ENCODE assay signal across 8 cellular contexts in genomic region chr1:228139406-228139930, GRCh38. TPM values are rescaled to one million over a fixed set of nuclear protein-coding genes. Genes with fewer than 3 reads are reported as not detected.
A peak's percentile ranks its signal among the peaks of the same experiment; 100 is the strongest.
DNase-seq lines count a peak whose midpoint lies in the region; TF ChIP-seq lines count a peak whose summit lies in the region.

No MANE protein-coding gene starts in this region.

- no peaks in the 10 kb centered on the region for H3K27me3 ChIP-seq in CD4-positive, alpha-beta memory T cell (ENCODE audit: insufficient read depth, low read length)
- H3K27me3 ChIP-seq in endocrine pancreas (ENCODE audit: control insufficient read depth, insufficient read depth, low read length), result no peaks in the 10 kb centered on the region
- H3K27me3 ChIP-seq in neutrophil, result no peaks in the 10 kb centered on the region

- no TSS peak for BruUV-seq in OCI-LY7 (replicated peaks; lab: Mats Ljungman, UMichigan)

- peak overlapping the region; percentile 79 for H2AFZ ChIP-seq in OCI-LY7 (ENCODE audit: low read length)

- intact Hi-C loops in CD4-positive, alpha-beta memory T cell (cut with micrococcal nuclease), result loop anchor here (1.0 kb wide), 1 partner anchor 319 kb away; a partner anchor contains a TSS
- intact Hi-C loops in OCI-LY7 (cut with micrococcal nuclease; ENCODE audit: unreplicated experiment), result loop anchor here (1.0 to 10.0 kb wide), 4 partner anchors 36 to 317 kb away; partner anchors contain the start of genes C1orf35 and TRIM11

- no peaks in the 10 kb centered on the region for H3K9me2 ChIP-seq in OCI-LY7 (ENCODE audit: insufficient read depth, low read length)

- peaks cover 0 to 22% of the 10 kb centered on the region in 2 donors for H3K36me3 Mint-ChIP-seq in CD4-positive, alpha-beta memory T cell

- H3K79me2 ChIP-seq in OCI-LY7 (ENCODE audit: insufficient read depth, low read depth, low read length), result peaks cover 43% of the 10 kb centered on the region

- peak overlapping the region; percentile 56 for H3K9ac ChIP-seq in endocrine pancreas (ENCODE audit: control insufficient read depth, insufficient read depth, low read length)

- no peak for DNase-seq in CD4-positive, alpha-beta memory T cell
- DNase-seq in OCI-LY7 (ENCODE audit: low spot score), result no peak
- no peak for DNase-seq in Ammon's horn (ENCODE audit: low spot score)
- no peak for DNase-seq in ureter (ENCODE audit: low spot score)
- DNase-seq in DMS 273 treated with DMSO at 0.1 percent for 48 hours (lab: John Stamatoyannopoulos, UW), result no peak
- no peak for DNase-seq in NCI-H1417 (lab: John Stamatoyannopoulos, UW)

- H3K9me3 ChIP-seq in CD4-positive, alpha-beta memory T cell (ENCODE audit: control insufficient read depth in 1 of 2, low read length in 2 of 2), result no peaks in the 10 kb centered on the region
- no peaks in the 10 kb centered on the region for H3K9me3 ChIP-seq in OCI-LY7 (ENCODE audit: low read length)
- H3K9me3 ChIP-seq in endocrine pancreas (ENCODE audit: control insufficient read depth, low read length), result no peaks in the 10 kb centered on the region
- no peaks in the 10 kb centered on the region for H3K9me3 ChIP-seq in neutrophil

- H3K4me3 ChIP-seq in CD4-positive, alpha-beta memory T cell (ENCODE audit: low read length in 2 of 2), result peak overlapping the region; percentile 77 to 83
- H3K4me3 ChIP-seq in OCI-LY7 (ENCODE audit: low read depth, low read length, poor library complexity, severe bottlenecking), result peak overlapping the region; percentile 92
- H3K4me3 ChIP-seq in endocrine pancreas (ENCODE audit: control insufficient read depth, insufficient read depth, low read length), result peak overlapping the region; percentile 44
- peak overlapping the region; percentile 83 to 95 for H3K4me3 ChIP-seq in neutrophil (ENCODE audit: low read depth in 1 of 2, low read length in 1 of 2)

- peaks cover 12 to 46% (median 33%) of the 10 kb centered on the region in 4 donors for H3K4me1 Mint-ChIP-seq in CD4-positive, alpha-beta memory T cell

- no peak for TF ChIP-seq CTCF in OCI-LY7 (conservative IDR thresholded peaks at IDR 0.05; ENCODE audit: low read length)
- no peak for TF ChIP-seq CTCF in neutrophil (IDR thresholded peaks at IDR 0.05)

- H3K4me1 ChIP-seq in CD4-positive, alpha-beta memory T cell (ENCODE audit: insufficient read depth, low read length), result peaks cover 41% of the 10 kb centered on the region
- H3K4me1 ChIP-seq in OCI-LY7 (ENCODE audit: insufficient read depth, low read length, poor library complexity, severe bottlenecking) (peaks cover 73% of the 10 kb centered on the region), endocrine pancreas (ENCODE audit: control insufficient read depth, insufficient read depth, low read length) (no peaks in the 10 kb centered on the region), neutrophil (ENCODE audit: control insufficient read depth in 1 of 2, insufficient read depth in 1 of 2, low read depth in 1 of 2, low read length in 1 of 2) (peaks cover 41 to 42% of the 10 kb centered on the region in 2 experiments)

- peaks cover 0 to 8% of the 10 kb centered on the region in 2 donors for H3K27me3 Mint-ChIP-seq in CD4-positive, alpha-beta memory T cell

- H3K27ac Mint-ChIP-seq in CD4-positive, alpha-beta memory T cell, result peak overlapping the region; percentile 91 to 100 (median 100)

- POLR2A ChIA-PET in CD4-positive, alpha-beta memory T cell (lab: Charles Lee; ENCODE audit: partially characterized antibody), result interaction anchor here (1.2 to 5.3 kb wide), 10 partner anchors 9 to 347 kb away, joined by 3 to 127 read pairs (median 12); partner anchors contain the start of genes ARF1, IBA57, MRPL55 and RNF187
- POLR2A ChIA-PET in OCI-LY7 (lab: Charles Lee), result interaction anchor here (0.6 to 1.3 kb wide), 3 partner anchors 20 to 1464 kb away, joined by 3 to 5 read pairs (median 3); partner anchors contain the start of gene IBA57

- H3K36me3 ChIP-seq in CD4-positive, alpha-beta memory T cell (ENCODE audit: insufficient read depth, low read length), result peaks cover 4% of the 10 kb centered on the region
- H3K36me3 ChIP-seq in OCI-LY7 (ENCODE audit: insufficient read depth, low read length) (peaks cover 25% of the 10 kb centered on the region; the same call in 1 of the 2 replicates), endocrine pancreas (ENCODE audit: control insufficient read depth, insufficient read depth, low read length) (no peaks in the 10 kb centered on the region), neutrophil (peaks cover 8% of the 10 kb centered on the region)

- CTCF ChIA-PET in CD4-positive, alpha-beta memory T cell (lab: Charles Lee; ENCODE audit: partially characterized antibody), result interaction anchor here (0.8 to 7.3 kb wide), 3 partner anchors 9 to 30 kb away, joined by 3 to 50 read pairs (median 13); partner anchors contain the start of gene IBA57
- CTCF ChIA-PET in OCI-LY7 (lab: Charles Lee; ENCODE audit: unreplicated experiment), result no interaction called here

- H4K20me1 ChIP-seq in OCI-LY7 (ENCODE audit: insufficient read depth, low read length), result peaks cover 16% of the 10 kb centered on the region; the same call in 1 of the 2 replicates

- no peaks in the 10 kb centered on the region for H3K9me3 Mint-ChIP-seq in CD4-positive, alpha-beta memory T cell

- peak overlapping the region; percentile 98 for H3K27ac ChIP-seq in CD4-positive, alpha-beta memory T cell (ENCODE audit: low read depth, low read length)
- H3K27ac ChIP-seq in OCI-LY7 (ENCODE audit: low read depth, low read length, poor library complexity, severe bottlenecking), result peak overlapping the region; percentile 79
- peak overlapping the region; percentile 98 for H3K27ac ChIP-seq in neutrophil

- peak overlapping the region; percentile 92 to 97 (median 96) for H3K4me3 Mint-ChIP-seq in CD4-positive, alpha-beta memory T cell

- H3K4me2 ChIP-seq in OCI-LY7 (ENCODE audit: low read length), result peak overlapping the region; percentile 80

RNA-seq across cellular contexts. Expression of gene GUK1, which starts 0.6 kb away (rescaled TPM):
- 100 to 1,000 TPM; 179 to 185 TPM for total RNA-seq in CD4-positive, alpha-beta memory T cell
- 100 to 1,000 TPM; 382 to 488 TPM for polyA plus RNA-seq in CD4-positive, alpha-beta memory T cell
- 197 and 201 TPM in 2 replicates for total RNA-seq in OCI-LY7 (2014; rRNA removed; shearing (Covaris generic))
- total RNA-seq in OCI-LY7 (2022) (131 and 154 TPM in 2 replicates), ureter (182 TPM)

RNA-seq across cellular contexts. Expression of gene GJC2, which starts 10.3 kb away (rescaled TPM):
- total RNA-seq in CD4-positive, alpha-beta memory T cell, result under 1 TPM; 0.61 to 0.80 TPM
- not detected for polyA plus RNA-seq in CD4-positive, alpha-beta memory T cell
- 0.22 and 0.31 TPM in 2 replicates for total RNA-seq in OCI-LY7 (2014; rRNA removed; shearing (Covaris generic))
- total RNA-seq in OCI-LY7 (2022), result 0.53 and 0.80 TPM in 2 replicates
- total RNA-seq in ureter, result 3.9 TPM

RNA-seq across cellular contexts. Expression of gene IBA57, which starts 26.1 kb away (rescaled TPM):
- 10 to 100 TPM; 10.9 to 12.0 TPM for total RNA-seq in CD4-positive, alpha-beta memory T cell
- polyA plus RNA-seq in CD4-positive, alpha-beta memory T cell, result 1 to 10 TPM; 1.3 to 2.9 TPM
- 3.2 and 9.9 TPM in 2 replicates for total RNA-seq in OCI-LY7 (2014; rRNA removed; shearing (Covaris generic))
- 9.1 and 10.8 TPM in 2 replicates for total RNA-seq in OCI-LY7 (2022)
- total RNA-seq in ureter, result 11.5 TPM

RNA-seq across cellular contexts. Expression of gene MRPL55, which starts 30.4 kb away (rescaled TPM):
- total RNA-seq in CD4-positive, alpha-beta memory T cell, result 10 to 100 TPM; 57.8 to 64.5 TPM
- 100 to 1,000 TPM; 108 to 157 TPM for polyA plus RNA-seq in CD4-positive, alpha-beta memory T cell
- total RNA-seq in OCI-LY7 (2014; rRNA removed; shearing (Covaris generic)), result 92.8 and 99.5 TPM in 2 replicates
- total RNA-seq in OCI-LY7 (2022) (46.3 and 50.0 TPM in 2 replicates), ureter (43.7 TPM)

RNA-seq across cellular contexts. Expression of gene C1orf35, which starts 36.3 kb away (rescaled TPM):
- 10 to 100 TPM; 28.5 to 30.7 TPM for total RNA-seq in CD4-positive, alpha-beta memory T cell
- polyA plus RNA-seq in CD4-positive, alpha-beta memory T cell, result 10 to 100 TPM; 16.4 to 20.0 TPM
- total RNA-seq in OCI-LY7 (2014; rRNA removed; shearing (Covaris generic)), result 33.3 and 33.4 TPM in 2 replicates
- total RNA-seq in OCI-LY7 (2022) (30.7 and 32.2 TPM in 2 replicates), ureter (16.5 TPM)
